Comparison of ENCODE assay signal across 29 cellular contexts in the genomic region with DNA sequence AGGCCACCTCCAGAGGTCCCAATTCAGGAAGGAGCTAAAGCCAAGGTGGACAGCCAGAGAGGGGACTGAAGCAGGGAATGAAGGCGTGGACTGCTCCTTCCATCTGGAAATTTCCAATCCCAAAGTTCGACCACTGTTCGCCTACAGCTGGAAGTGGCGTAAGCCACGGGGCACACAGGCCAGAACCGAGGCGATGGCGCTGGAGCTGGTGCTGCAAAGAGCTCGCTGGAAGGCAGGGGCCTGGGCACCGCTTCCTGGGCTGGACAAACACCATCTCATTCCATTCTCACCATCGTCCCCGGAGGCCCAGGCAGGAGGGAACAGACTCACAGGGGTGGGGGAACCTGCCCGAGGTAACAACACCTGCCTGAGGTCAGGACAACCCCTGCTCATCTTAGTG. TPM values are rescaled to one million over a fixed set of nuclear protein-coding genes. Genes with fewer than 3 reads are reported as not detected.
DNase-seq lines count a peak whose midpoint lies in the region; ATAC-seq, FAIRE-seq and TF ChIP-seq lines count a peak whose summit lies in the region.
"Had no signal": no experiment of that assay in that cellular context is flagged by ENCODE, and none has a peak within 500 bp of the region (broad histone marks: within the 10 kb centered on the region; RNA-seq: fewer than 3 reads in every experiment).

No MANE protein-coding gene starts in this region.

- intact Hi-C loops in Right ventricle myocardium inferior (cut with DNase I) = loop anchor here (2.0 to 10.0 kb wide), 4 partner anchors 39 to 135 kb away; partner anchors contain the start of genes ANKRD24, EEF2, SIRT6 and ZBTB7A
- intact Hi-C loops in left ventricle myocardium superior (cut with micrococcal nuclease) = no loop called here
- intact Hi-C loops in head of caudate nucleus (cut with DNase I) = loop anchor here (5.0 kb wide), 3 partner anchors 52 to 112 kb away; partner anchors contain the start of genes ANKRD24, PIAS4, SIRT6 and ZBTB7A

- FAIRE-seq in GM19239 (lab: Jason Lieb, UNC) = no peak
- FAIRE-seq: GM12892, TTC549 had no signal

- peaks cover 12% of the 10 kb centered on the region for H3K4me1 Mint-ChIP-seq in mesothelial cell of epicardium

- DNase-seq in Right ventricle myocardium inferior (ENCODE audit: missing footprints) = peak; percentile 26
- DNase-seq in left ventricle myocardium superior = no peak
- DNase-seq in RWPE1 (ENCODE audit: low spot score) = no peak
- DNase-seq in mesothelial cell of epicardium (ENCODE audit: low spot score in 2 of 2, unreplicated experiment in 2 of 2) = no peak
- no peak for DNase-seq in head of caudate nucleus
- DNase-seq in GM19239 (ENCODE audit: insufficient read length, low spot score) = no peak
- DNase-seq: activated CD8-positive, alpha-beta T cell treated with anti-CD3 and anti-CD28 coated beads for 36 hours; activated effector memory CD4-positive, alpha-beta T cell treated with anti-CD3 and anti-CD28 coated beads, Interleukin-2, amount 50 U/mL, for 16 hours; caudate nucleus; cortex of kidney; glutamatergic neuron; MV-4-11; NCI-H446; NCI-H82; SJCRH30; stimulated activated CD4-positive, alpha-beta T cell treated with anti-CD3 and anti-CD28 coated beads, Interleukin-4, amount 100 ng/mL, for 1 hour; transverse colon had no signal

- no peak for TF ChIP-seq CTCF in RWPE1 (conservative IDR thresholded peaks at IDR 0.05; ENCODE audit: low read depth)
- no peak for TF ChIP-seq CTCF in mesothelial cell of epicardium (IDR thresholded peaks at IDR 0.05; ENCODE audit: unreplicated experiment)

- H3K4me3 Mint-ChIP-seq in mesothelial cell of epicardium = no peak overlapping the region
- H3K4me3 Mint-ChIP-seq: activated CD8-positive, alpha-beta T cell treated with anti-CD3 and anti-CD28 coated beads for 36 hours had no signal

- H3K9me3 Mint-ChIP-seq in mesothelial cell of epicardium = no peaks in the 10 kb centered on the region
- H3K9me3 Mint-ChIP-seq: activated CD8-positive, alpha-beta T cell treated with anti-CD3 and anti-CD28 coated beads for 36 hours had no signal

- CTCF ChIA-PET in RWPE1 (lab: Yijun Ruan, JAX) = interaction anchor here (2.8 kb wide), 1 partner anchor 20 kb away, joined by 12 read pairs; no protein-coding TSS in a partner anchor

- peak overlapping the region; percentile 50 for H3K27ac ChIP-seq in RWPE1
- H3K27ac ChIP-seq: BLaER1 treated with 17β-estradiol and CSF1 and Interleukin-3, amounts not matched to agents 10 nM and 100 nM; SJCRH30; transverse colon had no signal

- H3K36me3 Mint-ChIP-seq in mesothelial cell of epicardium = peaks cover 20% of the 10 kb centered on the region

- no peaks in the 10 kb centered on the region for H3K27me3 Mint-ChIP-seq in mesothelial cell of epicardium (ENCODE audit: low read depth)
- H3K27me3 Mint-ChIP-seq: activated CD8-positive, alpha-beta T cell treated with anti-CD3 and anti-CD28 coated beads for 36 hours had no signal

- no peak for ATAC-seq in Right ventricle myocardium inferior
- no peak for ATAC-seq in left ventricle myocardium superior
- no peak for ATAC-seq in GM18867 (IDR thresholded peaks at IDR 0.05; ENCODE audit: unreplicated experiment)
- ATAC-seq: activated CD4-positive, CD25-positive, alpha-beta regulatory T cell treated with anti-CD3 and anti-CD28 coated beads, Interleukin-2, amount 50 U/mL, for 24 hours; activated CD8-positive, alpha-beta T cell treated with anti-CD3 and anti-CD28 coated beads for 36 hours; HCT116; left lobe of liver had no signal

- POLR2A ChIA-PET in RWPE1 (lab: Yijun Ruan, JAX; ENCODE audit: low non-redundant PET) = interaction anchor here (0.6 kb wide), 1 partner anchor 76 kb away, joined by 3 read pairs; no protein-coding TSS in a partner anchor

- H3K27ac Mint-ChIP-seq in mesothelial cell of epicardium = peak overlapping the region; percentile 71
- H3K27ac Mint-ChIP-seq: activated CD8-positive, alpha-beta T cell treated with anti-CD3 and anti-CD28 coated beads for 36 hours had no signal

RNA-seq across cellular contexts. Expression of gene MAP2K2, which starts 4.2 kb away (rescaled TPM):
- total RNA-seq in Right ventricle myocardium inferior (138 TPM), left ventricle myocardium superior (148 TPM), mesothelial cell of epicardium (147 to 161 TPM (median 152 TPM) in 3 replicates)

RNA-seq across cellular contexts. Expression of gene CREB3L3, which starts 33.7 kb away (rescaled TPM):
- not detected for total RNA-seq in Right ventricle myocardium inferior
- not detected for total RNA-seq in left ventricle myocardium superior
- not detected in 3 replicates for total RNA-seq in mesothelial cell of epicardium
- total RNA-seq: activated CD8-positive, alpha-beta T cell treated with anti-CD3 and anti-CD28 coated beads for 36 hours; G401; LHCN-M2; myocyte; osteocyte; SJCRH30; subcutaneous adipose tissue had no signal

RNA-seq across cellular contexts. Expression of gene ZBTB7A, which starts 53.1 kb away (rescaled TPM):
- total RNA-seq in Right ventricle myocardium inferior = 30.8 TPM
- 35.2 TPM for total RNA-seq in left ventricle myocardium superior
- 27.3 to 27.9 TPM (median 27.7 TPM) in 3 replicates for total RNA-seq in mesothelial cell of epicardium
